ENCODE assay signal across 8 cellular contexts in the genomic region with DNA sequence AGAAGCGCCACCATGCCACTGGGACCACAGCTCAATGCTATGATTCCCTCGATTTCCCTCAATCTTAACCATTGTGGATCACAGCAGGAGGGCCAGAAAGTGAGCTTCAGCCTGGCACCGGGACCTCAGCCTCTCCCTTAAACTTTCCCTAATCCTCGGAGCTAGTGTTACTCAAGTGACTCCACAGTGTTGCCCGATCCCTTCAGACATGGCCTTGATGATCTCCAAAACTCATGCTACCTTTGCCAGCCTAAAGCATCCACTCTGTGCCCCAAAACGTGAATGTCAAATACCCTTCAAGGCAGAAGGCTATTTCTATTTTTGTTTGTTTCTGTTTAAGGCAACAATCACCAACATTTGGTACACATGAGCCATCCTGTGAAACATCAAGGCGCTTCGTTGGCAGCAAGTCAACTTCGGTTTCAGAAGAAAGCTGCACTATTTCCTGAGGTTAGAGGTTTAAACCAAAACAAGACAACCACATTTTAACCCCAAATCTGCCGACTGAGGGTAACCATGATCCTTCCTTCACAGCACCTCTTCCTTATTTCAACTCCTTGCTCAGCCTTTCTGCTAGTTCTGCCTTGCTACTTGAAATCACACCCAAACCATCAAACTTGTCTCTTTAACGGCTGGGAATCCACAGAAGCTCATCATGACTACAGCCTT.
A peak's percentile ranks its signal among the peaks of the same experiment; 100 is the strongest.
DNase-seq lines count a peak whose midpoint lies in the region; ATAC-seq and TF ChIP-seq lines count a peak whose summit lies in the region.
"Had no signal": no experiment of that assay in that cellular context is flagged by ENCODE, and none has a peak within 500 bp of the region (broad histone marks: within the 10 kb centered on the region; RNA-seq: fewer than 3 reads in every experiment).

No MANE protein-coding gene starts in this region.

- TF ChIP-seq POLR2A in tibial nerve (IDR thresholded peaks at IDR 0.05) (no peak), gastrocnemius medialis (IDR thresholded peaks at IDR 0.05) (no peak)

- no peaks in the 10 kb centered on the region for H3K36me3 ChIP-seq in tibial nerve
- no peaks in the 10 kb centered on the region for H3K36me3 ChIP-seq in gastrocnemius medialis
- H3K36me3 ChIP-seq: SJSA1 had no signal

- WGBS in tibial nerve, 2 donors: 67 to 72% methylated on average over 11 of the region's 11 CpGs

- intact Hi-C loops in gastrocnemius medialis (cut with DNase I; ENCODE audit: low total_unique reads): no loop called here

- TF ChIP-seq EP300 in tibial nerve (IDR thresholded peaks at IDR 0.05): no peak

- H3K27me3 ChIP-seq in tibial nerve: no peaks in the 10 kb centered on the region
- no peaks in the 10 kb centered on the region for H3K27me3 ChIP-seq in gastrocnemius medialis
- H3K27me3 ChIP-seq: SJSA1 had no signal

- DNase-seq in activated T-cell treated with anti-CD3 and anti-CD28 coated beads, Interleukin-2, amount 50 U/mL, for 1 hour: peak; percentile 58
- DNase-seq in non-pigmented ciliary epithelial cell (ENCODE audit: low read depth) (peak; percentile 23), tibial nerve (ENCODE audit: low spot score in 2 of 2) (no peak), gastrocnemius medialis (no peak), germinal center (ENCODE audit: low spot score) (no peak)

- in situ Hi-C loops in gastrocnemius medialis (cut with MboI; ENCODE audit: low sequenced_read_pairs in 4 of 4): no loop called here

- TF ChIP-seq CTCF in tibial nerve (IDR thresholded peaks at IDR 0.05) (no peak), gastrocnemius medialis (IDR thresholded peaks at IDR 0.05 in 4 of 5, conservative IDR thresholded peaks at IDR 0.05 in 1 of 5) (no peak)

- H3K4me1 ChIP-seq in tibial nerve: peaks cover 0 to 23% (median 0%) of the 10 kb centered on the region in 4 donors
- H3K4me1 ChIP-seq in gastrocnemius medialis: no peaks in the 10 kb centered on the region

- H3K9me3 ChIP-seq in tibial nerve (no peaks in the 10 kb centered on the region), gastrocnemius medialis (no peaks in the 10 kb centered on the region)
- H3K9me3 ChIP-seq: SJSA1 had no signal

- H3K27ac ChIP-seq in tibial nerve: no peak overlapping the region
- no peak overlapping the region for H3K27ac ChIP-seq in gastrocnemius medialis
- H3K27ac ChIP-seq: SJSA1 had no signal

- H3K4me3 ChIP-seq in tibial nerve (no peak overlapping the region), gastrocnemius medialis (no peak overlapping the region)
- H3K4me3 ChIP-seq: SJSA1 had no signal

- ATAC-seq in GM21367 (IDR thresholded peaks at IDR 0.05; ENCODE audit: unreplicated experiment) (peak; percentile 69), HG03558 (IDR thresholded peaks at IDR 0.05; ENCODE audit: extremely low read depth, unreplicated experiment) (peak; percentile 74), gastrocnemius medialis (no peak)

Comparison
In these comparisons a context has a peak if more than half of its experiments do, and no peak if none do; other contexts are left out.
1. ATAC-seq: peak in GM21367 (single experiment) and HG03558 (single experiment); none in gastrocnemius medialis (0 of 2).
2. DNase-seq: peak in activated T-cell treated with anti-CD3 and anti-CD28 coated beads, Interleukin-2, amount 50 U/mL, for 1 hour (single experiment) and non-pigmented ciliary epithelial cell (single experiment); none in tibial nerve (0 of 2), gastrocnemius medialis (0 of 2) and germinal center (single experiment).